Comparison of ENCODE assay signal across 22 cellular contexts in genomic region chr2:191122638-191123294, GRCh38. TPM values are rescaled to one million over a fixed set of nuclear protein-coding genes. Genes with fewer than 3 reads are reported as not detected.
DNase-seq lines count a peak whose midpoint lies in the region; ATAC-seq, FAIRE-seq and TF ChIP-seq lines count a peak whose summit lies in the region.
"Had no signal": no experiment of that assay in that cellular context is flagged by ENCODE, and none has a peak within 500 bp of the region (broad histone marks: within the 10 kb centered on the region; RNA-seq: fewer than 3 reads in every experiment).

No MANE protein-coding gene starts in this region.

- SMC1A ChIA-PET in GM12878 (lab: Charles Lee; ENCODE audit: uncharacterized antibody, unreplicated experiment), result interaction anchor here (0.8 to 1.4 kb wide), 4 partner anchors 13 to 71 kb away, joined by 3 to 5 read pairs (median 4); no protein-coding TSS in a partner anchor

- no TSS peak for BruUV-seq in GM12878 (replicated peaks; lab: Mats Ljungman, UMichigan)

- no peak for FAIRE-seq in GM12878 (lab: Jason Lieb, UNC)

- intact Hi-C loops in GM12878 (cut with micrococcal nuclease; ENCODE audit: unreplicated experiment), result loop anchor here (10.0 kb wide), 1 partner anchor 398 kb away; no protein-coding TSS in a partner anchor

- H4K20me1 ChIP-seq in GM12878 (ENCODE audit: control insufficient read depth, insufficient read depth), result no peaks in the 10 kb centered on the region

- ATAC-seq in GM18519 (IDR thresholded peaks at IDR 0.05; ENCODE audit: low FRiP score, unreplicated experiment) (peak; percentile 88), GM21515 (IDR thresholded peaks at IDR 0.05; ENCODE audit: unreplicated experiment) (peak; percentile 84), HG03103 (IDR thresholded peaks at IDR 0.05; ENCODE audit: low read depth, unreplicated experiment) (peak; percentile 62), GM12878 (peak; percentile 84)
- ATAC-seq: foreskin keratinocyte had no signal

- no peak for TF ChIP-seq RAD21 in GM12878 (IDR thresholded peaks at IDR 0.05; ENCODE audit: insufficient read depth, low read depth, low read length)

- CTCF ChIA-PET in GM12878 (lab: Yijun Ruan, JAX), result interaction anchor here (1.6 kb wide), 1 partner anchor 70 kb away, joined by 3 read pairs; no protein-coding TSS in a partner anchor

- no peak for DNase-seq in GM12878 (ENCODE audit: low read depth, low spot score)
- no peak for DNase-seq in activated gamma-delta T cell (lab: John Stamatoyannopoulos, UW)
- no peak for DNase-seq in NCI-H1930 (lab: John Stamatoyannopoulos, UW)
- no peak for DNase-seq in RPMI8226
- DNase-seq: activated CD4-positive, alpha-beta T cell treated with anti-CD3 and anti-CD28 coated beads for 1 hour; activated effector memory CD4-positive, alpha-beta T cell treated with anti-CD3 and anti-CD28 coated beads, Interleukin-2, amount 50 U/mL, for 16 hours; DMS79 treated with DMSO at 0.1 percent for 48 hours; endodermal cell; foreskin keratinocyte; Karpas-422; NCI-H1436 treated with DMSO at 0.1 percent for 48 hours; stomach; T-helper 1 cell; uterus had no signal

- peak in 1 of 2 experiments; percentile 67; a peak in 1 of 4 replicates for TF ChIP-seq EP300 in GM12878 (IDR thresholded peaks at IDR 0.05; ENCODE audit: borderline replicate concordance in 1 of 2, control insufficient read depth in 1 of 2, low read depth in 2 of 2, low read length in 2 of 2)

- TF ChIP-seq POLR2A in GM12878 (IDR thresholded peaks at IDR 0.05; ENCODE audit: low read depth, low read length), result no peak

- RAD21 ChIA-PET in GM12878 (lab: Charles Lee; ENCODE audit: unreplicated experiment), result interaction anchor here (0.7 kb wide), 1 partner anchor 10 kb away, joined by 4 read pairs; no protein-coding TSS in a partner anchor

- no peaks in the 10 kb centered on the region for H3K9me3 ChIP-seq in GM12878 (replicated peaks; ENCODE audit: control insufficient read depth, insufficient read depth, low read length)
- H3K9me3 ChIP-seq: neutrophil, stomach, uterus had no signal

- no peaks in the 10 kb centered on the region for H3K27me3 ChIP-seq in GM12878 (replicated peaks in 1 of 2; ENCODE audit: control insufficient read depth in 2 of 2, insufficient read depth in 2 of 2, low read length in 1 of 2)
- H3K27me3 ChIP-seq: cardiac muscle cell, neutrophil, stomach, uterus had no signal

- H3K4me1 ChIP-seq in GM12878 (ENCODE audit: control insufficient read depth, insufficient read depth, low read length), result no peaks in the 10 kb centered on the region
- H3K4me1 ChIP-seq: foreskin keratinocyte, stomach, uterus had no signal

- WGBS in GM12878 (ENCODE audit: insufficient coverage, insufficient replicate concordance, low lambda C conversion rate, missing lambda C conversion rate), result 2% methylated on average over 2 of the region's 2 CpGs

- H3K79me2 ChIP-seq in GM12878 (ENCODE audit: control insufficient read depth, insufficient read depth, low read length), result no peaks in the 10 kb centered on the region

- H3K36me3 ChIP-seq in GM12878 (ENCODE audit: control insufficient read depth in 2 of 2, insufficient read depth in 2 of 2, low read length in 1 of 2), result no peaks in the 10 kb centered on the region
- H3K36me3 ChIP-seq: cardiac muscle cell, neutrophil, stomach, uterus had no signal

- H3K9ac ChIP-seq in GM12878 (ENCODE audit: control insufficient read depth, insufficient read depth, low read length), result no peak overlapping the region

- no peak overlapping the region for H2AFZ ChIP-seq in GM12878 (ENCODE audit: control insufficient read depth, low read depth, low read length)

- in situ Hi-C loops in GM12878 (cut with MboI), result no loop called here

- H3K4me3 ChIP-seq in GM12878, result no peak overlapping the region
- H3K4me3 ChIP-seq: cardiac muscle cell, stomach, uterus had no signal

- no peak overlapping the region for H3K4me2 ChIP-seq in GM12878 (ENCODE audit: control insufficient read depth, insufficient read depth)

- POLR2A ChIA-PET in GM12878 (lab: Charles Lee), result interaction anchor here (1.2 kb wide), 1 partner anchor 10 kb away, joined by 4 read pairs; no protein-coding TSS in a partner anchor

- TF ChIP-seq CTCF in GM12878 (IDR thresholded peaks at IDR 0.05 in 2 of 3, conservative IDR thresholded peaks at IDR 0.05 in 1 of 3; ENCODE audit: control insufficient read depth in 2 of 3, extremely low read depth in 1 of 3, insufficient read depth in 1 of 3, low read depth in 3 of 3, low read length in 3 of 3), result no peak

- H3K27ac ChIP-seq in GM12878 (ENCODE audit: control insufficient read depth, insufficient read depth), result no peak overlapping the region
- H3K27ac ChIP-seq: C4-2B, cardiac muscle cell, foreskin keratinocyte, HL-60, neutrophil, RWPE1, stomach, uterus had no signal

TF ChIP-seq in GM12878, 131 proteins besides CTCF, POLR2A, EP300 and RAD21 (continues in another document):
- TF ChIP-seq ZNF217 (IDR thresholded peaks at IDR 0.05), result no peak
- no peak for TF ChIP-seq RB1 (IDR thresholded peaks at IDR 0.05; ENCODE audit: borderline replicate concordance)
- TF ChIP-seq NR2C2 (IDR thresholded peaks at IDR 0.05; ENCODE audit: borderline replicate concordance, control insufficient read depth, insufficient read length, low read depth), result no peak
- no peak for TF ChIP-seq RBBP5 (conservative IDR thresholded peaks at IDR 0.05)
- no peak for TF ChIP-seq PAX8 (IDR thresholded peaks at IDR 0.05)
- no peak for TF ChIP-seq SREBF2 (IDR thresholded peaks at IDR 0.05; ENCODE audit: low read length)
- TF ChIP-seq RFX5 (IDR thresholded peaks at IDR 0.05; ENCODE audit: low read depth, low read length), result no peak
- no peak for TF ChIP-seq SMARCA5 (IDR thresholded peaks at IDR 0.05)
- peak in 1 of 2 experiments; percentile 40; a peak in 1 of 4 replicates for TF ChIP-seq IKZF2 (IDR thresholded peaks at IDR 0.05)
- no peak for TF ChIP-seq ASH2L (IDR thresholded peaks at IDR 0.05; ENCODE audit: borderline replicate concordance, low read depth)
- TF ChIP-seq MYC (IDR thresholded peaks at IDR 0.05; ENCODE audit: insufficient read depth, insufficient read length, insufficient replicate concordance, low read length, severe bottlenecking), result no peak
- TF ChIP-seq TARDBP (IDR thresholded peaks at IDR 0.05; ENCODE audit: borderline replicate concordance), result no peak
- TF ChIP-seq, protein P1, sequence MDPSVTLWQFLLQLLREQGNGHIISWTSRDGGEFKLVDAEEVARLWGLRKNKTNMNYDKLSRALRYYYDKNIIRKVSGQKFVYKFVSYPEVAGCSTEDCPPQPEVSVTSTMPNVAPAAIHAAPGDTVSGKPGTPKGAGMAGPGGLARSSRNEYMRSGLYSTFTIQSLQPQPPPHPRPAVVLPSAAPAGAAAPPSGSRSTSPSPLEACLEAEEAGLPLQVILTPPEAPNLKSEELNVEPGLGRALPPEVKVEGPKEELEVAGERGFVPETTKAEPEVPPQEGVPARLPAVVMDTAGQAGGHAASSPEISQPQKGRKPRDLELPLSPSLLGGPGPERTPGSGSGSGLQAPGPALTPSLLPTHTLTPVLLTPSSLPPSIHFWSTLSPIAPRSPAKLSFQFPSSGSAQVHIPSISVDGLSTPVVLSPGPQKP (IDR thresholded peaks at IDR 0.05; ENCODE audit: low read depth, low read length), result no peak
- peak; percentile 31; the same call in 1 of the 2 replicates for TF ChIP-seq GABPA (IDR thresholded peaks at IDR 0.05; ENCODE audit: low read depth)
- no peak for TF ChIP-seq IRF3 (IDR thresholded peaks at IDR 0.05)
- TF ChIP-seq STAT1 (conservative IDR thresholded peaks at IDR 0.05), result no peak
- TF ChIP-seq NFYA (IDR thresholded peaks at IDR 0.05; ENCODE audit: borderline replicate concordance, low read depth, low read length), result no peak

RNA-seq across cellular contexts. Expression of gene STAT4, which starts 28.0 kb away (rescaled TPM):
- total RNA-seq in GM12878 (2013; cell fraction: nucleolus; rRNA removed), result 144 and 145 TPM in 2 replicates
- total RNA-seq in GM12878 (2014; rRNA removed) (6.7 and 8.3 TPM in 2 replicates), GM12878 (2014; rRNA removed; fragmentation: Illumina TruSeq; extraction: Trizol) (9.3 and 11.2 TPM in 2 replicates), GM12878 (2021) (5.7 and 6.9 TPM in 2 replicates)
- 1.1 TPM for polyA plus RNA-seq in GM12878 (2011; ENCODE audit: low read depth)
- polyA plus RNA-seq in GM12878 (2011; rRNA removed) (4.9 and 6.0 TPM in 2 replicates), GM12878 (2014; fragmentation: Illumina TruSeq; extraction: Trizol) (9.3 TPM in 2 replicates), GM12878 (2014; fragmentation: Nextera tagmentation; extraction: Ambion mirVana) (1 to 10 TPM; 3.1 to 4.4 TPM), GM12878 (2014; rRNA removed) (5.7 and 7.5 TPM in 2 replicates), GM12878 (2016; fragmentation: Nextera tagmentation; extraction: Ambion mirVana) (1 to 10 TPM; 7.3 to 7.9 TPM)
- 1.7 and 1.9 TPM in 2 replicates for polyA plus RNA-seq in GM12878 (2011; cell fraction: cytosol; rRNA removed)
- polyA plus RNA-seq in GM12878 (2011; cell fraction: nucleus; rRNA removed), result 4.0 and 5.4 TPM in 2 replicates
- 1.8 and 1.9 TPM in 2 replicates for polyA plus RNA-seq in GM12878 (2012)
- polyA minus RNA-seq in GM12878 (2011; rRNA and poly(A)+ RNA removed), result 3.2 and 6.2 TPM in 2 replicates
- 3.3 and 3.6 TPM in 2 replicates for polyA minus RNA-seq in GM12878 (2011; cell fraction: cytosol; rRNA and poly(A)+ RNA removed)
- polyA minus RNA-seq in GM12878 (2011; cell fraction: nucleus; rRNA and poly(A)+ RNA removed), result 6.3 and 6.6 TPM in 2 replicates
